ENCODE assay signal across 8 cellular contexts in genomic region chr7:43454936-43455518, GRCh38.
DNase-seq lines count a peak whose midpoint lies in the region; ATAC-seq and TF ChIP-seq lines count a peak whose summit lies in the region.

No MANE protein-coding gene starts in this region.

- H3K4me2 ChIP-seq in Loucy (ENCODE audit: low read depth, low read length, poor library complexity, severe bottlenecking): peak overlapping the region; percentile 32

- peak; percentile 81 for ATAC-seq in GM21390 (IDR thresholded peaks at IDR 0.05; ENCODE audit: unreplicated experiment)

- DNase-seq in ELR (ENCODE audit: low read depth): peak; percentile 72
- DNase-seq in amniotic epithelial cell (ENCODE audit: low read depth): peak; percentile 47
- DNase-seq in kidney epithelial cell (ENCODE audit: low read depth): peak; percentile 29
- DNase-seq in NCI-H1417 treated with DMSO at 0.1 percent for 48 hours (lab: John Stamatoyannopoulos, UW): no peak
- no peak for DNase-seq in GM19240 (ENCODE audit: insufficient read length, low spot score)
- no peak for DNase-seq in activated gamma-delta T cell treated with Interleukin-2 at 50 U/mL for 16 hours

- H3K9me2 ChIP-seq in Loucy (replicated peaks; ENCODE audit: low read depth, low read length): no peaks in the 10 kb centered on the region

- no peaks in the 10 kb centered on the region for H3K36me3 ChIP-seq in Loucy (ENCODE audit: insufficient read depth, low read length)
- H3K36me3 ChIP-seq in kidney epithelial cell (ENCODE audit: control insufficient read depth, insufficient read depth, low read length): no peaks in the 10 kb centered on the region

- TF ChIP-seq CTCF in Loucy (conservative IDR thresholded peaks at IDR 0.05; ENCODE audit: low read length) (peak; percentile 76), kidney epithelial cell (IDR thresholded peaks at IDR 0.05; ENCODE audit: insufficient read depth, low read length, poor library complexity, severe bottlenecking) (peak; percentile 41)

- H3K9me3 ChIP-seq in Loucy (ENCODE audit: insufficient read depth, low read depth, low read length): no peaks in the 10 kb centered on the region

- no peaks in the 10 kb centered on the region for H3K79me2 ChIP-seq in Loucy (ENCODE audit: insufficient read depth, low read length)

- H2AFZ ChIP-seq in Loucy (ENCODE audit: low read length): peak overlapping the region; percentile 83

- no peaks in the 10 kb centered on the region for H3K27me3 ChIP-seq in Loucy (ENCODE audit: insufficient read depth, low read length, poor library complexity, severe bottlenecking)
- H3K27me3 ChIP-seq in kidney epithelial cell (ENCODE audit: control insufficient read depth, insufficient read depth, low read length): no peaks in the 10 kb centered on the region

- H3F3A ChIP-seq in Loucy (ENCODE audit: low read depth): no peaks in the 10 kb centered on the region

- H3K4me3 ChIP-seq in Loucy (ENCODE audit: low read length, poor library complexity, severe bottlenecking) (peak overlapping the region; percentile 14), kidney epithelial cell (ENCODE audit: low read depth, low read length) (no peak overlapping the region)

- H3K9ac ChIP-seq in Loucy (ENCODE audit: low read depth, low read length, poor library complexity, severe bottlenecking): no peak overlapping the region

- H4K20me1 ChIP-seq in Loucy (ENCODE audit: insufficient read depth, low read length, poor library complexity, severe bottlenecking): no peaks in the 10 kb centered on the region

- no peaks in the 10 kb centered on the region for H3K4me1 ChIP-seq in Loucy (ENCODE audit: insufficient read depth, low read length, poor library complexity, severe bottlenecking)

Comparison
In these comparisons a context has a peak if more than half of its experiments do, and no peak if none do; other contexts are left out.
1. DNase-seq: peak in ELR (single experiment), amniotic epithelial cell (single experiment) and kidney epithelial cell (single experiment); none in NCI-H1417 treated with DMSO at 0.1 percent for 48 hours (single experiment), GM19240 (single experiment) and activated gamma-delta T cell treated with Interleukin-2 at 50 U/mL for 16 hours (single experiment).